In genomic region chr6:129686941-129687627, GRCh38 we compare ENCODE assay signal across 8 cellular contexts.
DNase-seq lines count a peak whose midpoint lies in the region; ATAC-seq lines count a peak whose summit lies in the region.

No MANE protein-coding gene starts in this region.

- DNase-seq in EH (ENCODE audit: low read depth): peak; percentile 59
- peak; percentile 60 for DNase-seq in KG1 (lab: John Stamatoyannopoulos, UW)
- peak; percentile 61 for DNase-seq in activated CD8-positive, alpha-beta memory T cell treated with anti-CD3 and anti-CD28 coated beads, Interleukin-2, amount 50 U/mL, for 48 hours
- DNase-seq in islet precursor cell: peak; percentile 79
- no peak for DNase-seq in superior temporal gyrus (ENCODE audit: extremely low spot score)
- no peak for DNase-seq in NCI-H2029 treated with DMSO at 0.1 percent for 48 hours (lab: John Stamatoyannopoulos, UW)
- no peak for DNase-seq in cerebellar nuclear complex (lab: John Stamatoyannopoulos, UW)

- peak; percentile 69 for ATAC-seq in GM21529 (IDR thresholded peaks at IDR 0.05; ENCODE audit: unreplicated experiment)

Comparison
In these comparisons a context has a peak if more than half of its experiments do, and no peak if none do; other contexts are left out.
1. DNase-seq: peak in EH (single experiment), KG1 (single experiment), activated CD8-positive, alpha-beta memory T cell treated with anti-CD3 and anti-CD28 coated beads, Interleukin-2, amount 50 U/mL, for 48 hours (single experiment) and islet precursor cell (single experiment); none in superior temporal gyrus (single experiment), NCI-H2029 treated with DMSO at 0.1 percent for 48 hours (single experiment) and cerebellar nuclear complex (0 of 2).